Comparison of ENCODE assay signal across 11 cellular contexts in genomic region chr2:219451626-219452360, GRCh38. TPM values are rescaled to one million over a fixed set of nuclear protein-coding genes. Genes with fewer than 3 reads are reported as not detected.
DNase-seq lines count a peak whose midpoint lies in the region; TF ChIP-seq lines count a peak whose summit lies in the region.
"Had no signal": no experiment of that assay in that cellular context is flagged by ENCODE, and none has a peak within 500 bp of the region (broad histone marks: within the 10 kb centered on the region; RNA-seq: fewer than 3 reads in every experiment).

No MANE protein-coding gene starts in this region.

- H3K27ac Mint-ChIP-seq in chondrocyte (ENCODE audit: unreplicated experiment): peak overlapping the region; percentile 98

- no peaks in the 10 kb centered on the region for H3K36me3 ChIP-seq in tibial nerve

- H3K4me1 Mint-ChIP-seq in chondrocyte (ENCODE audit: low read depth): peaks cover 58% of the 10 kb centered on the region

- 64 to 67% methylated on average over 11 to 12 of the region's 21 CpGs for WGBS in tibial nerve, 2 donors

- H3K4me1 ChIP-seq in tibial nerve: peaks cover 0 to 28% (median 0%) of the 10 kb centered on the region in 4 donors

- H3K27me3 ChIP-seq in tibial nerve: peaks cover 0 to 44% of the 10 kb centered on the region in 2 donors

- no peak for TF ChIP-seq POLR2A in tibial nerve (IDR thresholded peaks at IDR 0.05)

- peak in 1 of 2 donors; percentile 13 for TF ChIP-seq EP300 in tibial nerve (IDR thresholded peaks at IDR 0.05)

- H3K36me3 Mint-ChIP-seq in chondrocyte (ENCODE audit: low read depth): peaks cover 13% of the 10 kb centered on the region

- peak overlapping the region in 3 of 4 donors; percentile 20 to 63 (median 40) for H3K27ac ChIP-seq in tibial nerve
- H3K27ac ChIP-seq: KMS-11, parathyroid adenoma had no signal

- no peak for TF ChIP-seq CTCF in chondrocyte (IDR thresholded peaks at IDR 0.05)
- no peak for TF ChIP-seq CTCF in tibial nerve (IDR thresholded peaks at IDR 0.05)

- no peaks in the 10 kb centered on the region for H3K27me3 Mint-ChIP-seq in chondrocyte (ENCODE audit: low read depth)

- no peaks in the 10 kb centered on the region for H3K9me3 Mint-ChIP-seq in chondrocyte (ENCODE audit: low read depth)

- no peak overlapping the region for H3K4me3 ChIP-seq in tibial nerve

- DNase-seq in NCI-H226: peak; percentile 43
- DNase-seq in chondrocyte (ENCODE audit: low spot score): no peak
- peak; percentile 57 for DNase-seq in midbrain (lab: John Stamatoyannopoulos, UW)
- DNase-seq in tibial nerve (ENCODE audit: low spot score in 2 of 2): no peak
- DNase-seq in stimulated activated CD4-positive, alpha-beta T cell treated with anti-CD3 and anti-CD28 coated beads, Interleukin-1b, Interleukin-23, amount 100 ng/mL, for 48 hours: no peak
- no peak for DNase-seq in NCI-H1436 treated with DMSO at 0.1 percent for 48 hours (lab: John Stamatoyannopoulos, UW)
- no peak for DNase-seq in cortex of kidney (lab: John Stamatoyannopoulos, UW)
- DNase-seq: DMS153, erythroblast had no signal

- no peak overlapping the region for H3K4me3 Mint-ChIP-seq in chondrocyte (ENCODE audit: unreplicated experiment)

- no peaks in the 10 kb centered on the region for H3K9me3 ChIP-seq in tibial nerve

RNA-seq across cellular contexts. Expression of gene SPEG, which starts 17.1 kb away (rescaled TPM):
- 62.9 to 94.9 TPM (median 89.7 TPM) in 3 replicates for total RNA-seq in chondrocyte
- total RNA-seq in tibial nerve: 10 to 100 TPM in 1 of 4 donors, 1 to 10 TPM in 3; 6.7 to 10.2 (median 8.1) TPM

RNA-seq across cellular contexts. Expression of gene DES, which starts 33.6 kb away (rescaled TPM):
- total RNA-seq in chondrocyte (0.70 to 19.8 TPM (median 15.5 TPM) in 3 replicates), tibial nerve (10 to 100 TPM; 20.7 to 50.4 (median 25.0) TPM)

RNA-seq across cellular contexts. Expression of gene GMPPA, which starts 46.9 kb away (rescaled TPM):
- 60.9 to 72.4 TPM (median 62.1 TPM) in 3 replicates for total RNA-seq in chondrocyte
- total RNA-seq in tibial nerve: 10 to 100 TPM; 18.8 to 29.7 (median 27.8) TPM

Comparison
In these comparisons a context has a peak if more than half of its experiments do, and no peak if none do; other contexts are left out.
1. DNase-seq: peak in NCI-H226 (single experiment) and midbrain (single experiment); none in chondrocyte (single experiment), tibial nerve (0 of 2), stimulated activated CD4-positive, alpha-beta T cell treated with anti-CD3 and anti-CD28 coated beads, Interleukin-1b, Interleukin-23, amount 100 ng/mL, for 48 hours (single experiment), NCI-H1436 treated with DMSO at 0.1 percent for 48 hours (single experiment) and cortex of kidney (single experiment).